8 cellular contexts compared by ENCODE assay signal in genomic region chr7:107581387-107582013, GRCh38. TPM values are rescaled to one million over a fixed set of nuclear protein-coding genes. Genes with fewer than 3 reads are reported as not detected.
A peak's percentile ranks its signal among the peaks of the same experiment; 100 is the strongest.
DNase-seq lines count a peak whose midpoint lies in the region; ATAC-seq and TF ChIP-seq lines count a peak whose summit lies in the region.

No MANE protein-coding gene starts in this region.

- no TSS peak for BruUV-seq in PC-3 (replicated peaks; lab: Mats Ljungman, UMichigan)

- peak overlapping the region; percentile 63 for H3K4me3 Mint-ChIP-seq in CD8-positive, alpha-beta T cell

- intact Hi-C loops in CD8-positive, alpha-beta T cell (cut with DNase I, micrococcal nuclease): loop anchor here (2.0 to 5.0 kb wide), 3 partner anchors 79 to 714 kb away; partner anchors contain the start of genes CBLL1 (in 2 of the 2), PIK3CG (in 1 of the 2) and SLC26A4 (in 1 of the 2)
- intact Hi-C loops in PC-3 (cut with micrococcal nuclease): loop anchor here (1.0 to 10.0 kb wide), 5 partner anchors 17 to 293 kb away; no protein-coding TSS in a partner anchor

- no peaks in the 10 kb centered on the region for H3K9me3 Mint-ChIP-seq in CD8-positive, alpha-beta T cell

- no peak for DNase-seq in CD8-positive, alpha-beta T cell
- peak; percentile 31 for DNase-seq in PC-3
- DNase-seq in central memory CD4-positive, alpha-beta T cell: no peak
- DNase-seq in NOMO-1 treated with dmso at 0.1 percent for 144 hours (lab: John Stamatoyannopoulos, UW; ENCODE audit: unreplicated experiment): no peak
- DNase-seq in NAMALWA (ENCODE audit: low spot score): no peak

- ATAC-seq in CD8-positive, alpha-beta T cell: no peak
- no peak for ATAC-seq in PC-3
- no peak for ATAC-seq in HG02763 (IDR thresholded peaks at IDR 0.05; ENCODE audit: unreplicated experiment)

- no peaks in the 10 kb centered on the region for H4K20me1 ChIP-seq in PC-3 (ENCODE audit: low read length)
- no peaks in the 10 kb centered on the region for H4K20me1 ChIP-seq in neural cell (ENCODE audit: insufficient read depth)

- no peaks in the 10 kb centered on the region for H3K9me3 ChIP-seq in CD8-positive, alpha-beta T cell (ENCODE audit: low read length)
- H3K9me3 ChIP-seq in PC-3 (ENCODE audit: low read length) (no peaks in the 10 kb centered on the region), duodenal mucosa (ENCODE audit: control insufficient read depth in 1 of 2, low read length in 2 of 2) (no peaks in the 10 kb centered on the region), neural cell (ENCODE audit: low read length) (no peaks in the 10 kb centered on the region)

- H3K27me3 Mint-ChIP-seq in CD8-positive, alpha-beta T cell (ENCODE audit: low read depth): no peaks in the 10 kb centered on the region

- H3K4me1 ChIP-seq in CD8-positive, alpha-beta T cell (ENCODE audit: insufficient read depth, low read length): peaks cover 14% of the 10 kb centered on the region
- peaks cover 19% of the 10 kb centered on the region for H3K4me1 ChIP-seq in PC-3 (ENCODE audit: insufficient read depth, low read length)
- peaks cover 10 to 12% of the 10 kb centered on the region in 2 donors for H3K4me1 ChIP-seq in duodenal mucosa (ENCODE audit: control insufficient read depth in 1 of 2, insufficient read depth in 2 of 2, low read length in 2 of 2)

- no peak for TF ChIP-seq CTCF in CD8-positive, alpha-beta T cell (IDR thresholded peaks at IDR 0.05)
- TF ChIP-seq CTCF in PC-3 (conservative IDR thresholded peaks at IDR 0.05; ENCODE audit: low read depth, low read length) (no peak), neural cell (IDR thresholded peaks at IDR 0.05; ENCODE audit: poor library complexity, severe bottlenecking) (no peak)

- no peaks in the 10 kb centered on the region for H3F3A ChIP-seq in PC-3 (ENCODE audit: low read length, unreplicated experiment)
- H3F3A ChIP-seq in neural cell (ENCODE audit: insufficient read depth, low read length, poor library complexity, severe bottlenecking): no peaks in the 10 kb centered on the region

- H3K9ac ChIP-seq in PC-3 (ENCODE audit: low read length): peak overlapping the region; percentile 89
- H3K9ac ChIP-seq in duodenal mucosa (ENCODE audit: low read depth in 1 of 2, low read length in 2 of 2): peak overlapping the region; percentile 1 to 16
- H3K9ac ChIP-seq in neural cell (ENCODE audit: low read length): no peak overlapping the region

- H3K4me1 Mint-ChIP-seq in CD8-positive, alpha-beta T cell (ENCODE audit: low read depth): peaks cover 25% of the 10 kb centered on the region

- CTCF ChIA-PET in CD8-positive, alpha-beta T cell (lab: Charles Lee): no interaction called here
- CTCF ChIA-PET in PC-3 (lab: Charles Lee): no interaction called here

- no peak overlapping the region for H3K27ac ChIP-seq in CD8-positive, alpha-beta T cell (ENCODE audit: low read depth, low read length)
- H3K27ac ChIP-seq in PC-3 (ENCODE audit: low read length) (no peak overlapping the region), duodenal mucosa (ENCODE audit: low read depth, low read length) (no peak overlapping the region), neural cell (ENCODE audit: low read length) (no peak overlapping the region)

- no peak overlapping the region for H3K4me3 ChIP-seq in CD8-positive, alpha-beta T cell (ENCODE audit: low read depth, low read length)
- peak overlapping the region; percentile 93 for H3K4me3 ChIP-seq in PC-3 (ENCODE audit: low read length)
- H3K4me3 ChIP-seq in duodenal mucosa (ENCODE audit: low read depth in 1 of 2, low read length in 2 of 2): peak overlapping the region; percentile 88 to 94
- H3K4me3 ChIP-seq in neural cell (ENCODE audit: low read length): peak overlapping the region; percentile 82

- H3K4me2 ChIP-seq in PC-3 (ENCODE audit: low read length): peak overlapping the region; percentile 95
- peak overlapping the region; percentile 46 for H3K4me2 ChIP-seq in neural cell (ENCODE audit: low read length)

- H3K79me2 ChIP-seq in PC-3 (ENCODE audit: low read length) (peaks cover 32% of the 10 kb centered on the region), neural cell (replicated peaks; ENCODE audit: insufficient read depth, low read length) (no peaks in the 10 kb centered on the region)

- H3K36me3 Mint-ChIP-seq in CD8-positive, alpha-beta T cell: peaks cover 17% of the 10 kb centered on the region

- H3K27ac Mint-ChIP-seq in CD8-positive, alpha-beta T cell: peak overlapping the region; percentile 32

- no peaks in the 10 kb centered on the region for H3K36me3 ChIP-seq in CD8-positive, alpha-beta T cell (ENCODE audit: insufficient read depth, low read length)
- H3K36me3 ChIP-seq in PC-3 (ENCODE audit: low read depth, low read length): peaks cover 10% of the 10 kb centered on the region; the same call in 1 of the 2 replicates
- H3K36me3 ChIP-seq in duodenal mucosa (ENCODE audit: control insufficient read depth in 1 of 2, insufficient read depth in 2 of 2, low read length in 2 of 2): peaks cover 3 to 5% of the 10 kb centered on the region in 2 donors
- no peaks in the 10 kb centered on the region for H3K36me3 ChIP-seq in neural cell (ENCODE audit: insufficient read depth, low read length)

- no peak for TF ChIP-seq EP300 in neural cell (conservative IDR thresholded peaks at IDR 0.05; ENCODE audit: poor library complexity, severe bottlenecking)

- no peak overlapping the region for H2AFZ ChIP-seq in PC-3 (ENCODE audit: low read length)
- no peak overlapping the region for H2AFZ ChIP-seq in neural cell (ENCODE audit: low read depth, low read length)

- no peaks in the 10 kb centered on the region for H3K27me3 ChIP-seq in CD8-positive, alpha-beta T cell (ENCODE audit: insufficient read depth, low read length)
- no peaks in the 10 kb centered on the region for H3K27me3 ChIP-seq in PC-3 (ENCODE audit: low read length)
- no peaks in the 10 kb centered on the region for H3K27me3 ChIP-seq in duodenal mucosa (ENCODE audit: control insufficient read depth in 1 of 2, insufficient read depth in 2 of 2, low read length in 2 of 2)
- H3K27me3 ChIP-seq in neural cell (ENCODE audit: insufficient read depth, low read depth, low read length): no peaks in the 10 kb centered on the region

- no peaks in the 10 kb centered on the region for H3K9me2 ChIP-seq in PC-3 (replicated peaks; ENCODE audit: low read length)
- H3K9me2 ChIP-seq in neural cell (ENCODE audit: insufficient read depth, low read length): no peaks in the 10 kb centered on the region

- POLR2A ChIA-PET in CD8-positive, alpha-beta T cell (lab: Charles Lee): interaction anchor here (3.7 kb wide), 1 partner anchor 18 kb away, joined by 17 read pairs; the partner anchor contains the start of genes COG5 and DUS4L
- POLR2A ChIA-PET in PC-3 (lab: Charles Lee; ENCODE audit: unreplicated experiment): interaction anchor here (0.6 kb wide), 1 partner anchor 16 kb away, joined by 5 read pairs; no protein-coding TSS in a partner anchor

- no peak for TF ChIP-seq RAD21 in neural cell (conservative IDR thresholded peaks at IDR 0.05)

TF ChIP-seq in neural cell, 6 proteins besides CTCF, POLR2A, EP300 and RAD21:
- no peak for TF ChIP-seq TAF1 (IDR thresholded peaks at IDR 0.05; ENCODE audit: low read depth)
- TF ChIP-seq POLR2AphosphoS5 (IDR thresholded peaks at IDR 0.05): no peak
- TF ChIP-seq MXI1 (conservative IDR thresholded peaks at IDR 0.05; ENCODE audit: poor library complexity, severe bottlenecking): no peak
- TF ChIP-seq EZH2 (IDR thresholded peaks at IDR 0.05; ENCODE audit: borderline replicate concordance, insufficient read depth, low read length, poor library complexity, severe bottlenecking): no peak
- no peak for TF ChIP-seq SMC3 (conservative IDR thresholded peaks at IDR 0.05; ENCODE audit: poor library complexity)
- TF ChIP-seq REST (IDR thresholded peaks at IDR 0.05; ENCODE audit: borderline replicate concordance): no peak

RNA-seq across cellular contexts. Expression of gene BCAP29, which starts 1.5 kb away (rescaled TPM):
- total RNA-seq in CD8-positive, alpha-beta T cell: 1 to 10 TPM; 7.9 to 9.0 TPM
- 32.0 and 65.9 TPM in 2 replicates for total RNA-seq in PC-3 (2014; rRNA removed)
- polyA plus RNA-seq in neural cell: 45.3 and 51.5 TPM in 2 replicates
- 52.8 and 59.2 TPM in 2 replicates for polyA minus RNA-seq in neural cell

RNA-seq across cellular contexts. Expression of gene DUS4L, which starts 17.7 kb away (rescaled TPM):
- total RNA-seq in CD8-positive, alpha-beta T cell: 10 to 100 TPM; 13.1 to 16.4 TPM
- 10.2 and 12.9 TPM in 2 replicates for total RNA-seq in PC-3 (2014; rRNA removed)
- polyA plus RNA-seq in neural cell: 24.2 and 32.7 TPM in 2 replicates
- polyA minus RNA-seq in neural cell: 18.7 and 24.1 TPM in 2 replicates

RNA-seq across cellular contexts. Expression of gene COG5, which starts 17.8 kb away (rescaled TPM):
- 10 to 100 TPM; 45.7 to 46.8 TPM for total RNA-seq in CD8-positive, alpha-beta T cell
- 46.5 and 51.7 TPM in 2 replicates for total RNA-seq in PC-3 (2014; rRNA removed)
- polyA plus RNA-seq in neural cell: 13.3 and 14.8 TPM in 2 replicates
- 35.8 and 58.3 TPM in 2 replicates for polyA minus RNA-seq in neural cell
